Comparison of ENCODE assay signal across 2 cellular contexts in genomic region chr7:82429408-82429807, GRCh38.
TF ChIP-seq lines count a peak whose summit lies in the region.

No MANE protein-coding gene starts in this region.

TF ChIP-seq in IMR-90, 13 proteins besides CTCF, POLR2A, EP300 and RAD21:
- TF ChIP-seq USF2 (IDR thresholded peaks at IDR 0.05; ENCODE audit: low read depth, low read length) (no peak), NFE2L2 (IDR thresholded peaks at IDR 0.05; ENCODE audit: low read depth, low read length) (no peak), MAZ (IDR thresholded peaks at IDR 0.05; ENCODE audit: borderline replicate concordance, low read depth, low read length) (no peak), SMC3 (IDR thresholded peaks at IDR 0.05; ENCODE audit: low read depth, low read length) (no peak)

TF ChIP-seq in GM12878, 131 proteins besides CTCF, POLR2A, EP300 and RAD21:
- TF ChIP-seq NR2F1 (conservative IDR thresholded peaks at IDR 0.05) (no peak), ATF7 (IDR thresholded peaks at IDR 0.05; ENCODE audit: low read depth) (peak; percentile 56)
TF ChIP-seq in GM12878: peak in this region for 1.
